In the genomic region with DNA sequence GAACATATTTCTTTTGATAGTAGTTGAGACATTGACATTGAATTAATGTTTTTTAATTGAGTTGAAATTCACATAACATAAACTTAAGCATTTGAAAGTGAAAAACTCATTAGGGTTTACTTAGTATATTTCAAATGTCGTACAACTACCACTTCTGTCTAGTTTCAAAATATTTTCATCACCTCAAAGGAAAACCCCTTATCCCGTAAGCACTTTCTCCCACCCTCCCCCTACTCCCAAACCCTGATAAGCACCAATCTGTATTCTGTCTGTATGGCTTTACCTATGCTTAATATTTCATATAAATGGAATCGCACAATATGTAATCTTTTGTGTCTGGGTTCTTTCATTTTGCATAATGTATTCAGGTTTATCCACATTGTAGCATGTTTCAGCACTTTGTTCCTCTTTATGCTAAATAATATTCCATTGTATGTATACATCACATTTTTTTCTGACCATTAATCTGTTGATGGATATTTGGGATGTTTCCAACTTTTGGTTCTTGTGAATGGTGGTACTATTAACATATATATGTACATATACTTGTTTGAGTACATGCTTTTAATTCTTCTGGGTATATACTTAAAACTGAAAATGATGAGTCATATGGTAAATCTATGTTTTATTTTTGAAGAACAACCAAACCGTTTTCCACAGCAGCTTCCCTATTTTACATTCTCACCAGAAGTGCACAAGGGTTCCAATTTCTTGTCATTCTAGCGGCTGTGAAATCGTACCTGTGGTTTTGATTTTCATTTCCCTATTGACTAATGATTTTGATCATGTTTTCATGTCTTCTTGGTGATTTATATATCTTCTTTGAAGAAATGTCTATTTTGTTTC, we compare ENCODE assay signal across 1 cellular context.
TF ChIP-seq lines count a peak whose summit lies in the region.

No MANE protein-coding gene starts in this region.

TF ChIP-seq in GM12878, 131 proteins besides CTCF, POLR2A, EP300 and RAD21 (continued from another document and continues in another):
- TF ChIP-seq REST (IDR thresholded peaks at IDR 0.05; ENCODE audit: low read depth, low read length) (no peak), RFX5 (IDR thresholded peaks at IDR 0.05; ENCODE audit: low read depth, low read length) (no peak), ZNF687 (IDR thresholded peaks at IDR 0.05) (no peak), ATF7 (IDR thresholded peaks at IDR 0.05; ENCODE audit: low read depth) (peak; percentile 76; the same call in 1 of the 2 replicates), USF2 (IDR thresholded peaks at IDR 0.05; ENCODE audit: borderline replicate concordance, low read depth, low read length) (no peak), NR2C2 (IDR thresholded peaks at IDR 0.05; ENCODE audit: borderline replicate concordance, control insufficient read depth, insufficient read length, low read depth) (no peak), MTA2 (IDR thresholded peaks at IDR 0.05; ENCODE audit: low read depth) (peak; percentile 95), ZNF24 (IDR thresholded peaks at IDR 0.05) (peak; percentile 54; the same call in 1 of the 2 replicates), RBBP5 (conservative IDR thresholded peaks at IDR 0.05) (no peak), ZSCAN29 (IDR thresholded peaks at IDR 0.05) (no peak), ZNF384 (IDR thresholded peaks at IDR 0.05; ENCODE audit: borderline replicate concordance, low read depth, low read length) (no peak), IKZF1 (conservative IDR thresholded peaks at IDR 0.05) (peak; percentile 92), CHD2 (IDR thresholded peaks at IDR 0.05; ENCODE audit: borderline replicate concordance, low read depth, low read length) (no peak), EGR1 (IDR thresholded peaks at IDR 0.05; ENCODE audit: borderline replicate concordance in 1 of 2, low read depth in 2 of 2, low read length in 2 of 2) (no peak), PML (IDR thresholded peaks at IDR 0.05; ENCODE audit: low read length) (peak; percentile 86), NBN (IDR thresholded peaks at IDR 0.05) (peak; percentile 71; the same call in 1 of the 2 replicates), ZNF217 (IDR thresholded peaks at IDR 0.05) (peak; percentile 84), BRCA1 (IDR thresholded peaks at IDR 0.05; ENCODE audit: low read depth, low read length) (no peak), STAT3 (IDR thresholded peaks at IDR 0.05; ENCODE audit: low read depth, low read length) (0 out of 2 replicates have a peak, but pooled peaks have one; percentile 59), SMC3 (IDR thresholded peaks at IDR 0.05; ENCODE audit: borderline replicate concordance, low read length) (no peak), BACH1 (IDR thresholded peaks at IDR 0.05; ENCODE audit: borderline replicate concordance) (peak; percentile 91; the same call in 1 of the 2 replicates), USF1 (IDR thresholded peaks at IDR 0.05; ENCODE audit: borderline replicate concordance, extremely low read length, insufficient read depth, low read depth, low read length) (no peak), RB1 (IDR thresholded peaks at IDR 0.05; ENCODE audit: borderline replicate concordance) (0 out of 2 replicates have a peak, but pooled peaks have one; percentile 46), SRF (IDR thresholded peaks at IDR 0.05; ENCODE audit: low read depth in 2 of 2, low read length in 2 of 2) (no peak), TCF7 (IDR thresholded peaks at IDR 0.05; ENCODE audit: borderline replicate concordance) (peak; percentile 32; the same call in 1 of the 2 replicates), TAF1 (IDR thresholded peaks at IDR 0.05; ENCODE audit: borderline replicate concordance, low read depth, low read length) (no peak), ZBTB4 (CRISPR knock-in tag; IDR thresholded peaks at IDR 0.05) (no peak), TARDBP (IDR thresholded peaks at IDR 0.05; ENCODE audit: borderline replicate concordance) (no peak), PRDM15 (CRISPR knock-in tag; IDR thresholded peaks at IDR 0.05) (no peak), RELA (IDR thresholded peaks at IDR 0.05; ENCODE audit: borderline replicate concordance, partially characterized antibody) (peak; percentile 55), ZNF207 (IDR thresholded peaks at IDR 0.05; ENCODE audit: borderline replicate concordance) (no peak), NFXL1 (IDR thresholded peaks at IDR 0.05; ENCODE audit: borderline replicate concordance) (no peak), ZBED1 (IDR thresholded peaks at IDR 0.05; ENCODE audit: borderline replicate concordance) (peak; percentile 62; the same call in 1 of the 2 replicates), GABPA (IDR thresholded peaks at IDR 0.05; ENCODE audit: low read depth) (0 out of 2 replicates have a peak, but pooled peaks have one; percentile 23), FOS (IDR thresholded peaks at IDR 0.05; ENCODE audit: borderline replicate concordance, extremely low read depth, insufficient read length) (no peak)
- TF ChIP-seq, protein P1, sequence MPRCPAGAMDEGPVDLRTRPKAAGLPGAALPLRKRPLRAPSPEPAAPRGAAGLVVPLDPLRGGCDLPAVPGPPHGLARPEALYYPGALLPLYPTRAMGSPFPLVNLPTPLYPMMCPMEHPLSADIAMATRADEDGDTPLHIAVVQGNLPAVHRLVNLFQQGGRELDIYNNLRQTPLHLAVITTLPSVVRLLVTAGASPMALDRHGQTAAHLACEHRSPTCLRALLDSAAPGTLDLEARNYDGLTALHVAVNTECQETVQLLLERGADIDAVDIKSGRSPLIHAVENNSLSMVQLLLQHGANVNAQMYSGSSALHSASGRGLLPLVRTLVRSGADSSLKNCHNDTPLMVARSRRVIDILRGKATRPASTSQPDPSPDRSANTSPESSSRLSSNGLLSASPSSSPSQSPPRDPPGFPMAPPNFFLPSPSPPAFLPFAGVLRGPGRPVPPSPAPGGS (IDR thresholded peaks at IDR 0.05; ENCODE audit: borderline replicate concordance, insufficient read depth, low read depth, low read length, poor library complexity, severe bottlenecking), result peak; percentile 38
- TF ChIP-seq, protein P2, sequence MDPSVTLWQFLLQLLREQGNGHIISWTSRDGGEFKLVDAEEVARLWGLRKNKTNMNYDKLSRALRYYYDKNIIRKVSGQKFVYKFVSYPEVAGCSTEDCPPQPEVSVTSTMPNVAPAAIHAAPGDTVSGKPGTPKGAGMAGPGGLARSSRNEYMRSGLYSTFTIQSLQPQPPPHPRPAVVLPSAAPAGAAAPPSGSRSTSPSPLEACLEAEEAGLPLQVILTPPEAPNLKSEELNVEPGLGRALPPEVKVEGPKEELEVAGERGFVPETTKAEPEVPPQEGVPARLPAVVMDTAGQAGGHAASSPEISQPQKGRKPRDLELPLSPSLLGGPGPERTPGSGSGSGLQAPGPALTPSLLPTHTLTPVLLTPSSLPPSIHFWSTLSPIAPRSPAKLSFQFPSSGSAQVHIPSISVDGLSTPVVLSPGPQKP (IDR thresholded peaks at IDR 0.05; ENCODE audit: low read depth, low read length), result no peak
